8 cellular contexts compared by ENCODE assay signal in the genomic region with DNA sequence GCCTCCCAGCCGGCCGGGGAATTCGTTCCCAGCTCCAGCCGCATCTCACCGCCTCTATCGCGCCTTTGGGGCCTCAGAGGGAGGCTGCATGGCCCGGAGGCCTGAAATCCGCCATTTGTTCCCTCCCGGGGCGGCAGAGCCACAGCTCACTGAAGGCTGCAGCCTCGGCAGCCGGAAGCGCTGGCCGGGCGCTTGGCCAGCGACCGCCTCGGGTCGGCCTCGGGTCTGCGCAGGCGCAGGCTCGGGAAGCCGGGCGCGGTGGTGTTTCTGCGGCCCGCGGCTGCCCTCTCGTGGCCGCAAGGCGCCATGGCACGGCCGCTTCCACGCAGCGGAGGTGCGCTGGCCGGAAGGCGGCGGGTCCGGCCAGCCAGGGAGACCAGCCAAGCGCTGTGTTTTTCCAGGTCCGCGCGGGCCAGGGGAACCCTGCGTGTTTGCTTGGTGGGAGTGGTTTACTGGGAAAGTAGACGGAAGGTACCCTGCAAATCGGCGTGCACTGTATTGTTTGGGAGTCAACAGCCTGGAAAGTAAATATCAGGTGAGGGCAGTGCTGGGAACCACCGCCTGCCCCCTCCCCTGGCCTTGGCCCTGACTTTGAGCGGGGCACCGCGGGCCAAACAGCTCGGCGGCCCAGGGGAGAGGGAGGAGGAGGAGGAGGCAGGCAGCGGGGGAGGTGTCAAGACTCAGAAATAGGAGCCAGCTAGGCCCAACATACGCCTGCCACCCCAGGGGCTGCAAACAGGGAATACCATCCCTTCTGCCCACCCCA. TPM values are rescaled to one million over a fixed set of nuclear protein-coding genes. Genes with fewer than 3 reads are reported as not detected.
DNase-seq lines count a peak whose midpoint lies in the region; ATAC-seq lines count a peak whose summit lies in the region.

No MANE protein-coding gene starts in this region.

- peak; percentile 81 to 85 for ATAC-seq in CD4-positive, CD25-positive, alpha-beta regulatory T cell (ENCODE audit: low read depth in 2 of 2)
- ATAC-seq in GM19351 (IDR thresholded peaks at IDR 0.05; ENCODE audit: unreplicated experiment), result peak; percentile 81
- ATAC-seq in HG03469 (IDR thresholded peaks at IDR 0.05; ENCODE audit: unreplicated experiment), result peak; percentile 81
- peak; percentile 78 for ATAC-seq in activated CD8-positive, alpha-beta T cell treated with anti-CD3 and anti-CD28 coated beads, Interleukin-2, amount 10 ng/mL, durations not matched to agents 7 days and 5 days

- H3K36me3 Mint-ChIP-seq in CD4-positive, CD25-positive, alpha-beta regulatory T cell, result no peaks in the 10 kb centered on the region
- no peaks in the 10 kb centered on the region for H3K36me3 Mint-ChIP-seq in activated CD8-positive, alpha-beta T cell treated with anti-CD3 and anti-CD28 coated beads, Interleukin-2, amount 10 ng/mL, durations not matched to agents 7 days and 5 days (ENCODE audit: low read depth)

- H3K4me1 Mint-ChIP-seq in CD4-positive, CD25-positive, alpha-beta regulatory T cell, result peaks cover 0 to 15% (median 8%) of the 10 kb centered on the region in 4 donors
- peaks cover 15% of the 10 kb centered on the region for H3K4me1 Mint-ChIP-seq in activated CD8-positive, alpha-beta T cell treated with anti-CD3 and anti-CD28 coated beads, Interleukin-2, amount 10 ng/mL, durations not matched to agents 7 days and 5 days (ENCODE audit: low read depth)

- peaks cover 17% of the 10 kb centered on the region for H3K4me1 ChIP-seq in CD4-positive, CD25-positive, alpha-beta regulatory T cell (ENCODE audit: control insufficient read depth, insufficient read depth, low read length, poor library complexity, severe bottlenecking)

- peak; percentile 76 to 82 (median 78) for DNase-seq in CD4-positive, CD25-positive, alpha-beta regulatory T cell
- DNase-seq in NCI-H748 treated with DMSO at 0.1 percent for 48 hours (lab: John Stamatoyannopoulos, UW) (peak; percentile 38), ecto neural progenitor cell (ENCODE audit: low spot score) (peak; percentile 94), lung microvascular endothelial cell (ENCODE audit: low read depth in 2 of 2) (peak; percentile 89 to 94)
- peak; percentile 85 for DNase-seq in activated CD8-positive, alpha-beta T cell treated with anti-CD3 and anti-CD28 coated beads, Interleukin-2, amount 10 ng/mL, durations not matched to agents 7 days and 5 days
- peak; percentile 67 to 79 (median 69) for DNase-seq in stimulated activated CD4-positive, alpha-beta T cell treated with anti-CD3 and anti-CD28 coated beads, TNF-alpha, amount 100 ng/mL, for 4 hours (ENCODE audit: low read depth in 3 of 3)

- no peaks in the 10 kb centered on the region for H3K9me3 Mint-ChIP-seq in CD4-positive, CD25-positive, alpha-beta regulatory T cell
- H3K9me3 Mint-ChIP-seq in activated CD8-positive, alpha-beta T cell treated with anti-CD3 and anti-CD28 coated beads, Interleukin-2, amount 10 ng/mL, durations not matched to agents 7 days and 5 days (ENCODE audit: insufficient read depth), result no peaks in the 10 kb centered on the region

- H3K4me3 ChIP-seq in CD4-positive, CD25-positive, alpha-beta regulatory T cell (ENCODE audit: low read depth, low read length), result peak overlapping the region; percentile 48

- H3K4me3 Mint-ChIP-seq in CD4-positive, CD25-positive, alpha-beta regulatory T cell, result peak overlapping the region; percentile 84 to 91 (median 85)
- H3K4me3 Mint-ChIP-seq in activated CD8-positive, alpha-beta T cell treated with anti-CD3 and anti-CD28 coated beads, Interleukin-2, amount 10 ng/mL, durations not matched to agents 7 days and 5 days, result peak overlapping the region; percentile 77

- POLR2A ChIA-PET in activated CD8-positive, alpha-beta T cell treated with anti-CD3 and anti-CD28 coated beads, Interleukin-2, amount 10 ng/mL, durations not matched to agents 7 days and 5 days (lab: Charles Lee), result interaction anchor here (0.6 to 1.2 kb wide), 7 partner anchors 78 to 140 kb away, joined by 3 to 7 read pairs (median 4); no protein-coding TSS in a partner anchor

- no peaks in the 10 kb centered on the region for H3K36me3 ChIP-seq in CD4-positive, CD25-positive, alpha-beta regulatory T cell (ENCODE audit: control insufficient read depth, insufficient read depth, low read length)

- no peak overlapping the region for H3K27ac ChIP-seq in CD4-positive, CD25-positive, alpha-beta regulatory T cell (ENCODE audit: insufficient read depth, low read length, poor library complexity, severe bottlenecking)

- H3K27ac Mint-ChIP-seq in CD4-positive, CD25-positive, alpha-beta regulatory T cell, result peak overlapping the region in 1 of 3 donors; percentile 19
- H3K27ac Mint-ChIP-seq in activated CD8-positive, alpha-beta T cell treated with anti-CD3 and anti-CD28 coated beads, Interleukin-2, amount 10 ng/mL, durations not matched to agents 7 days and 5 days, result peak overlapping the region; percentile 64

- no peaks in the 10 kb centered on the region for H3K9me3 ChIP-seq in CD4-positive, CD25-positive, alpha-beta regulatory T cell (ENCODE audit: control insufficient read depth in 2 of 2, low read length in 2 of 2)

- CTCF ChIA-PET in activated CD8-positive, alpha-beta T cell treated with anti-CD3 and anti-CD28 coated beads, Interleukin-2, amount 10 ng/mL, durations not matched to agents 7 days and 5 days (lab: Charles Lee), result interaction anchor here (0.5 to 9.7 kb wide), 51 partner anchors 10 to 515 kb away, joined by 3 to 275 read pairs (median 4); a partner anchor contains a TSS

- H3K27me3 ChIP-seq in CD4-positive, CD25-positive, alpha-beta regulatory T cell (ENCODE audit: control insufficient read depth, insufficient read depth, low read length), result peaks cover 11% of the 10 kb centered on the region

- H3K27me3 Mint-ChIP-seq in CD4-positive, CD25-positive, alpha-beta regulatory T cell, result peaks cover 42% of the 10 kb centered on the region
- H3K27me3 Mint-ChIP-seq in activated CD8-positive, alpha-beta T cell treated with anti-CD3 and anti-CD28 coated beads, Interleukin-2, amount 10 ng/mL, durations not matched to agents 7 days and 5 days (ENCODE audit: low read depth), result peaks cover 32% of the 10 kb centered on the region

RNA-seq across cellular contexts. Expression of a gene that starts 52.7 kb away (rescaled TPM):
- 1.9 TPM for total RNA-seq in CD4-positive, CD25-positive, alpha-beta regulatory T cell
- polyA plus RNA-seq in CD4-positive, CD25-positive, alpha-beta regulatory T cell, result under 1 TPM in 1 of 4 donors, not detected in 3; 0.02 TPM
- not detected for total RNA-seq in activated CD8-positive, alpha-beta T cell treated with anti-CD3 and anti-CD28 coated beads, Interleukin-2, amount 10 ng/mL, durations not matched to agents 7 days and 5 days
- total RNA-seq in lung microvascular endothelial cell, result 14.7 and 25.9 TPM in 2 replicates

Comparison
In these comparisons a context has a peak if more than half of its experiments do, and no peak if none do; other contexts are left out.
1. DNase-seq: peak in every context shown above with its lines; median percentile 94 in ecto neural progenitor cell; 92 in lung microvascular endothelial cell; 85 in activated CD8-positive, alpha-beta T cell treated with anti-CD3 and anti-CD28 coated beads, Interleukin-2, amount 10 ng/mL, durations not matched to agents 7 days and 5 days; 78 in CD4-positive, CD25-positive, alpha-beta regulatory T cell; 69 in stimulated activated CD4-positive, alpha-beta T cell treated with anti-CD3 and anti-CD28 coated beads, TNF-alpha, amount 100 ng/mL, for 4 hours; 38 in NCI-H748 treated with DMSO at 0.1 percent for 48 hours.